Comparison of ENCODE assay signal across 1 cellular context in genomic region chr19:40348125-40348913, GRCh38.
TF ChIP-seq lines count a peak whose summit lies in the region.

Gene C19orf47 (minus strand): TSS chr19:40348397. CDS start chr19:40341857, 6,540 bp downstream.
Gene PLD3 (plus strand): TSS chr19:40348695. CDS start chr19:40366484, 17,789 bp downstream.

TF ChIP-seq in K562, 482 proteins besides CTCF, POLR2A, EP300 and RAD21 (continued from another document and continues in another):
- TF ChIP-seq UBTF (IDR thresholded peaks at IDR 0.05; ENCODE audit: borderline replicate concordance in 1 of 2, low read depth in 2 of 2, low read length in 2 of 2): no peak
- peak; percentile 65; the same call in 1 of the 2 replicates for TF ChIP-seq SIN3B (IDR thresholded peaks at IDR 0.05; ENCODE audit: low read depth)
- TF ChIP-seq TARDBP (IDR thresholded peaks at IDR 0.05): no peak
- no peak for TF ChIP-seq NFYB (IDR thresholded peaks at IDR 0.05; ENCODE audit: extremely low read depth, insufficient read length)
- TF ChIP-seq CBX8 (IDR thresholded peaks at IDR 0.05; ENCODE audit: borderline replicate concordance, extremely low read depth, low read depth, low read length, poor library complexity, severe bottlenecking): no peak
- no peak for TF ChIP-seq SAFB2 (IDR thresholded peaks at IDR 0.05; ENCODE audit: borderline replicate concordance, low read depth, low read length, severe bottlenecking)
- TF ChIP-seq FOXM1 (IDR thresholded peaks at IDR 0.05; ENCODE audit: low read depth): no peak
- no peak for TF ChIP-seq FOXM1 (CRISPR knock-in tag; IDR thresholded peaks at IDR 0.05; ENCODE audit: low read depth)
- no peak for TF ChIP-seq HMBOX1 (IDR thresholded peaks at IDR 0.05)
- no peak for TF ChIP-seq ZNF324 (CRISPR knock-in tag; IDR thresholded peaks at IDR 0.05)
- peak; percentile 94 for TF ChIP-seq PHF20 (IDR thresholded peaks at IDR 0.05; ENCODE audit: partially characterized antibody)
- TF ChIP-seq HNRNPK (IDR thresholded peaks at IDR 0.05; ENCODE audit: low read depth, low read length, poor library complexity, severe bottlenecking): no peak
- TF ChIP-seq E2F3 (CRISPR knock-in tag; IDR thresholded peaks at IDR 0.05): no peak
- peak; percentile 35; the same call in 1 of the 2 replicates for TF ChIP-seq TRIM28 (IDR thresholded peaks at IDR 0.05)
- peak; percentile 71; the same call in 1 of the 2 replicates for TF ChIP-seq ARID4B (CRISPR knock-in tag; IDR thresholded peaks at IDR 0.05)
- no peak for TF ChIP-seq ZNF512 (tag; IDR thresholded peaks at IDR 0.05)
- no peak for TF ChIP-seq SMAD1 (IDR thresholded peaks at IDR 0.05; ENCODE audit: low read depth, low read length, partially characterized antibody)
- TF ChIP-seq ZNF511 (CRISPR knock-in tag; IDR thresholded peaks at IDR 0.05): no peak
- TF ChIP-seq HDAC6 (IDR thresholded peaks at IDR 0.05; ENCODE audit: low read depth, low read length): no peak
- TF ChIP-seq CTCFL (IDR thresholded peaks at IDR 0.05; ENCODE audit: borderline replicate concordance, insufficient read depth, low read depth, low read length, poor library complexity, severe bottlenecking): peak; percentile 62
- TF ChIP-seq GABPB1 (CRISPR knock-in tag; IDR thresholded peaks at IDR 0.05): peak; percentile 94
- TF ChIP-seq ZNF778 (CRISPR knock-in tag; IDR thresholded peaks at IDR 0.05): no peak
- no peak for TF ChIP-seq RUNX1 (IDR thresholded peaks at IDR 0.05; ENCODE audit: low read depth)
- no peak; the same call in 1 of the 2 replicates for TF ChIP-seq ZNF584 (CRISPR knock-in tag; IDR thresholded peaks at IDR 0.05; ENCODE audit: low read depth)
- TF ChIP-seq JUNB (CRISPR knock-in tag; conservative IDR thresholded peaks at IDR 0.05): no peak
- no peak for TF ChIP-seq ZBTB8A (IDR thresholded peaks at IDR 0.05; ENCODE audit: partially characterized antibody)
- no peak for TF ChIP-seq IRF9 (tag; IDR thresholded peaks at IDR 0.05)
- no peak for TF ChIP-seq PTBP1 (IDR thresholded peaks at IDR 0.05; ENCODE audit: low read depth, low read length)
- TF ChIP-seq MLX (CRISPR knock-in tag; conservative IDR thresholded peaks at IDR 0.05): no peak
- TF ChIP-seq ZNF347 (CRISPR knock-in tag; IDR thresholded peaks at IDR 0.05; ENCODE audit: low read depth): no peak
- no peak for TF ChIP-seq LARP7 (IDR thresholded peaks at IDR 0.05)
- TF ChIP-seq SIX5 (IDR thresholded peaks at IDR 0.05; ENCODE audit: borderline replicate concordance in 1 of 2, insufficient read depth in 1 of 2, low read depth in 1 of 2, low read length in 2 of 2): no peak; a peak in 1 of 4 replicates
- TF ChIP-seq CC2D1A (IDR thresholded peaks at IDR 0.05): no peak
- TF ChIP-seq RBM39 (optimal IDR thresholded peaks at IDR 0.05; ENCODE audit: low read depth, low read length): no peak
- 0 out of 2 replicates have a peak, but pooled peaks have one; percentile 26 for TF ChIP-seq ERF (CRISPR knock-in tag; IDR thresholded peaks at IDR 0.05)
- no peak for TF ChIP-seq SMARCA4 (IDR thresholded peaks at IDR 0.05)
- TF ChIP-seq ZNF655 (CRISPR knock-in tag; IDR thresholded peaks at IDR 0.05): no peak
- TF ChIP-seq CBFA2T3 (IDR thresholded peaks at IDR 0.05): no peak; the same call in 1 of the 2 replicates
- no peak for TF ChIP-seq ZNF449 (CRISPR knock-in tag; IDR thresholded peaks at IDR 0.05)
- no peak for TF ChIP-seq U2AF2 (optimal IDR thresholded peaks at IDR 0.05; ENCODE audit: low read depth, low read length)
- no peak for TF ChIP-seq MYNN (IDR thresholded peaks at IDR 0.05)
- no peak for TF ChIP-seq MYNN (CRISPR knock-in tag; IDR thresholded peaks at IDR 0.05)
- no peak for TF ChIP-seq XRCC3 (IDR thresholded peaks at IDR 0.05)
- TF ChIP-seq NCOA6 (IDR thresholded peaks at IDR 0.05): no peak
- no peak for TF ChIP-seq ZNF311 (CRISPR knock-in tag; IDR thresholded peaks at IDR 0.05)
- TF ChIP-seq GTF2F1 (IDR thresholded peaks at IDR 0.05; ENCODE audit: low read depth, low read length): 0 out of 2 replicates have a peak, but pooled peaks have one; percentile 42
- TF ChIP-seq HMG20A (CRISPR knock-in tag; conservative IDR thresholded peaks at IDR 0.05): no peak
- TF ChIP-seq PPARD (CRISPR knock-in tag; IDR thresholded peaks at IDR 0.05): no peak
